In the genomic region with DNA sequence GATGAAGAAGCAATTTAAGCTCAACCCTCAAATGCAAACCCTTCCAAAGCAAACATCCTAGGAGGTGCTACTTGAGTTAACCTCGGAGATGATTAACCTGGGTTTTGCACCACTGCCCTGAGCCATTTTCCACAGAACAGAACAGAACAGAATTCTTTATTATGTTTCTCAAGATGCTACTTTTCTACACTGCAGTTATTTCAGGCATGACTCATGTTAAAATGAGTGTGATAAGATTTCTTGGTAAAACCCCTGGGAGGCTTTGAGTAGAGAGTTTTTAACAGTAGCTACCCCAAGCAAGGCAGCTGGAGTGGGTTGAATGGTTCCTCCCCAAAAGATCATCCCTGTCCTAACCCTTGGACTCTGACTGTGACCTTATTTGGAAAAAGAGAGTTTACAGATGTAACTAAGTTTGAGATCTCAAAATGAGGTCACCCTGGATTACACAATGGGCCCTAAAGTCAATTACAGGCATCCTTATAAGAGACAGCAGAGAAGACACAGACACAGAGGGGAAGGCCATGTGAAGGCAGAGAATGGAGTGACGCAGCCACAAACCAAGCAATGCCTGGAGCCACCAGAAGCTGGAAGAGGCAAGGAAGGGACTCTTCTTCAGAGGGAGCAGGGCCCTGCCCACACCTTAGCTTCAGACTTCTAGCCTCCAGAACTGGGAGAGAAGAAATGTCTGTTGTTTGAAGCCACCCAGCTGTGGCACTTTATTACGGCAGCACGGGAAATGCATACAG, we compare ENCODE assay signal across 9 cellular contexts.
DNase-seq lines count a peak whose midpoint lies in the region; ATAC-seq, FAIRE-seq and TF ChIP-seq lines count a peak whose summit lies in the region.
"Had no signal": no experiment of that assay in that cellular context is flagged by ENCODE, and none has a peak within 500 bp of the region (broad histone marks: within the 10 kb centered on the region; RNA-seq: fewer than 3 reads in every experiment).

No MANE protein-coding gene starts in this region.

- peaks cover 13% of the 10 kb centered on the region for H3K4me1 ChIP-seq in upper lobe of right lung

- H3K9me3 ChIP-seq in upper lobe of right lung, result no peaks in the 10 kb centered on the region

- peaks cover 4% of the 10 kb centered on the region for H3K9me3 Mint-ChIP-seq in activated T-cell treated with anti-CD3 and anti-CD28 coated beads, Interleukin-2, amount 50 U/mL, for 24 hours

- H3K36me3 ChIP-seq in kidney epithelial cell (ENCODE audit: control insufficient read depth, insufficient read depth, low read length), result no peaks in the 10 kb centered on the region
- H3K36me3 ChIP-seq in upper lobe of right lung, result no peaks in the 10 kb centered on the region

- H3K36me3 Mint-ChIP-seq in activated T-cell treated with anti-CD3 and anti-CD28 coated beads, Interleukin-2, amount 50 U/mL, for 24 hours (ENCODE audit: low read depth), result no peaks in the 10 kb centered on the region

- no peak for DNase-seq in activated T-cell treated with anti-CD3 and anti-CD28 coated beads, Interleukin-2, amount 50 U/mL, for 24 hours
- no peak for DNase-seq in activated T-cell treated with anti-CD3 and anti-CD28 coated beads, Interleukin-2, amount 50 U/mL, for 1 hour
- peak; percentile 21 for DNase-seq in amniotic stem cell (lab: John Stamatoyannopoulos, UW)
- peak; percentile 87 for DNase-seq in kidney epithelial cell (ENCODE audit: low read depth)
- DNase-seq in upper lobe of right lung, result no peak
- no peak for DNase-seq in GM12892 (ENCODE audit: insufficient read length)
- DNase-seq in activated CD4-positive, CD25-positive, alpha-beta regulatory T cell (lab: John Stamatoyannopoulos, UW), result no peak
- DNase-seq in stimulated activated CD4-positive, alpha-beta T cell treated with anti-CD3 and anti-CD28 coated beads, Interleukin-4, amount 100 ng/mL, for 24 hours, result no peak
- DNase-seq: NCI-H187 had no signal

- H3K4me3 ChIP-seq in kidney epithelial cell (ENCODE audit: low read depth, low read length), result no peak overlapping the region
- H3K4me3 ChIP-seq in upper lobe of right lung, result no peak overlapping the region

- intact Hi-C loops in upper lobe of right lung (cut with DNase I), result no loop called here

- no peak for TF ChIP-seq CTCF in kidney epithelial cell (IDR thresholded peaks at IDR 0.05; ENCODE audit: insufficient read depth, low read length, poor library complexity, severe bottlenecking)
- TF ChIP-seq CTCF in upper lobe of right lung (IDR thresholded peaks at IDR 0.05), result no peak

- peak; percentile 57 for ATAC-seq in upper lobe of right lung

- peaks cover 9% of the 10 kb centered on the region for H3K27me3 Mint-ChIP-seq in activated T-cell treated with anti-CD3 and anti-CD28 coated beads, Interleukin-2, amount 50 U/mL, for 24 hours

- no peak for TF ChIP-seq POLR2A in GM12892 (IDR thresholded peaks at IDR 0.05; ENCODE audit: low read depth, low read length)

- peaks cover 20% of the 10 kb centered on the region for H3K4me1 Mint-ChIP-seq in activated T-cell treated with anti-CD3 and anti-CD28 coated beads, Interleukin-2, amount 50 U/mL, for 24 hours (ENCODE audit: low read depth)

- no peak overlapping the region for H3K4me3 Mint-ChIP-seq in activated T-cell treated with anti-CD3 and anti-CD28 coated beads, Interleukin-2, amount 50 U/mL, for 24 hours

- peak overlapping the region; percentile 77 for H3K27ac ChIP-seq in upper lobe of right lung

- no peaks in the 10 kb centered on the region for H3K27me3 ChIP-seq in kidney epithelial cell (ENCODE audit: control insufficient read depth, insufficient read depth, low read length)
- H3K27me3 ChIP-seq in upper lobe of right lung, result no peaks in the 10 kb centered on the region

- peak overlapping the region; percentile 18 for H3K27ac Mint-ChIP-seq in activated T-cell treated with anti-CD3 and anti-CD28 coated beads, Interleukin-2, amount 50 U/mL, for 24 hours

- FAIRE-seq in GM12892 (lab: Jason Lieb, UNC), result no peak

Comparison
In these comparisons a context has a peak if more than half of its experiments do, and no peak if none do; other contexts are left out.
1. DNase-seq: peak in amniotic stem cell (single experiment) and kidney epithelial cell (single experiment); none in activated T-cell treated with anti-CD3 and anti-CD28 coated beads, Interleukin-2, amount 50 U/mL, for 24 hours (single experiment), activated T-cell treated with anti-CD3 and anti-CD28 coated beads, Interleukin-2, amount 50 U/mL, for 1 hour (single experiment), upper lobe of right lung (single experiment), GM12892 (single experiment), activated CD4-positive, CD25-positive, alpha-beta regulatory T cell (0 of 4) and stimulated activated CD4-positive, alpha-beta T cell treated with anti-CD3 and anti-CD28 coated beads, Interleukin-4, amount 100 ng/mL, for 24 hours (single experiment).